In genomic region chr16:5016967-5017677, GRCh38 we compare ENCODE assay signal across 22 cellular contexts. TPM values are rescaled to one million over a fixed set of nuclear protein-coding genes. Genes with fewer than 3 reads are reported as not detected.
"Had no signal": no experiment of that assay in that cellular context is flagged by ENCODE, and none has a peak within 500 bp of the region (broad histone marks: within the 10 kb centered on the region; RNA-seq: fewer than 3 reads in every experiment).

No MANE protein-coding gene starts in this region.

- H3K27ac ChIP-seq: cardiac muscle cell, neural progenitor cell, prostate gland, VCaP had no signal

- H3K4me2 ChIP-seq: neural progenitor cell had no signal

- ATAC-seq: activated CD4-positive, CD25-positive, alpha-beta regulatory T cell treated with anti-CD3 and anti-CD28 coated beads, Interleukin-2, amount 50 U/mL, for 24 hours; effector memory CD8-positive, alpha-beta T cell; esophagus mucosa; naive thymus-derived CD8-positive, alpha-beta T cell; stimulated activated naive B cell treated with anti-CD40 and anti-IgM and Interleukin-4, amounts not matched to agents 10 μg/mL and 1 μg/mL and 100 μg/mL, for 72 hours had no signal

- H3K27me3 ChIP-seq: cardiac muscle cell, neural progenitor cell had no signal

- H3K9ac ChIP-seq: neural progenitor cell had no signal

- H2AFZ ChIP-seq: neural progenitor cell had no signal

- DNase-seq: activated CD4-positive, alpha-beta memory T cell treated with anti-CD3 and anti-CD28 coated beads, Interleukin-2, amount 10 ng/mL, durations not matched to agents 7 days and 5 days; activated CD4-positive, alpha-beta T cell treated with anti-CD3 and anti-CD28 coated beads, Interleukin-2, amount 10 ng/mL, durations not matched to agents 24 days and 14 days; activated effector memory CD4-positive, alpha-beta T cell treated with anti-CD3 and anti-CD28 coated beads, Interleukin-2, amount 50 U/mL, for 16 hours; activated naive CD4-positive, alpha-beta T cell treated with anti-CD3 and anti-CD28 coated beads, Interleukin-2, amount 10 ng/mL, durations not matched to agents 7 days and 5 days; effector memory CD8-positive, alpha-beta T cell; stimulated activated CD4-positive, alpha-beta T cell treated with anti-CD3 and anti-CD28 coated beads, Interleukin-2, amount 100 ng/mL, for 48 hours; stimulated activated CD8-positive, alpha-beta memory T cell treated with anti-CD3 and anti-CD28 coated beads, Interleukin-4, amount 100 ng/mL, for 48 hours; stimulated activated naive B cell treated with anti-CD40 and anti-IgM and Interleukin-4, amounts not matched to agents 10 μg/mL and 1 μg/mL and 100 μg/mL, for 72 hours; SW 1271; T-helper 2 cell had no signal

- H3K4me1 ChIP-seq: neural progenitor cell, prostate gland had no signal

- H3K36me3 ChIP-seq: cardiac muscle cell, neural progenitor cell, prostate gland had no signal

- H3K4me3 ChIP-seq: cardiac muscle cell, lung, neural progenitor cell, prostate gland had no signal

- FAIRE-seq: endothelial cell of umbilical vein, frontal cortex, urothelium cell line had no signal

- H3K9me3 ChIP-seq: prostate gland had no signal

RNA-seq across cellular contexts. Expression of gene C16orf89, which starts 48.6 kb away (rescaled TPM):
- total RNA-seq: activated CD4-positive, alpha-beta memory T cell treated with anti-CD3 and anti-CD28 coated beads, Interleukin-2, amount 10 ng/mL, durations not matched to agents 7 days and 5 days; activated CD4-positive, alpha-beta T cell treated with anti-CD3 and anti-CD28 coated beads, Interleukin-2, amount 10 ng/mL, durations not matched to agents 24 days and 14 days; cardiac muscle cell; dermis microvascular lymphatic vessel endothelial cell; endothelial cell of umbilical vein; naive thymus-derived CD8-positive, alpha-beta T cell had no signal
- polyA plus RNA-seq: endothelial cell of umbilical vein; naive thymus-derived CD8-positive, alpha-beta T cell had no signal

RNA-seq across cellular contexts. Expression of gene SEC14L5, which starts 59.0 kb away (rescaled TPM):
- total RNA-seq: activated CD4-positive, alpha-beta T cell treated with anti-CD3 and anti-CD28 coated beads, Interleukin-2, amount 10 ng/mL, durations not matched to agents 24 days and 14 days; endothelial cell of umbilical vein; naive thymus-derived CD8-positive, alpha-beta T cell had no signal
- polyA plus RNA-seq: cardiac muscle cell; endothelial cell of umbilical vein; naive thymus-derived CD8-positive, alpha-beta T cell had no signal
